Comparison of ENCODE assay signal across 1 cellular context in the genomic region with DNA sequence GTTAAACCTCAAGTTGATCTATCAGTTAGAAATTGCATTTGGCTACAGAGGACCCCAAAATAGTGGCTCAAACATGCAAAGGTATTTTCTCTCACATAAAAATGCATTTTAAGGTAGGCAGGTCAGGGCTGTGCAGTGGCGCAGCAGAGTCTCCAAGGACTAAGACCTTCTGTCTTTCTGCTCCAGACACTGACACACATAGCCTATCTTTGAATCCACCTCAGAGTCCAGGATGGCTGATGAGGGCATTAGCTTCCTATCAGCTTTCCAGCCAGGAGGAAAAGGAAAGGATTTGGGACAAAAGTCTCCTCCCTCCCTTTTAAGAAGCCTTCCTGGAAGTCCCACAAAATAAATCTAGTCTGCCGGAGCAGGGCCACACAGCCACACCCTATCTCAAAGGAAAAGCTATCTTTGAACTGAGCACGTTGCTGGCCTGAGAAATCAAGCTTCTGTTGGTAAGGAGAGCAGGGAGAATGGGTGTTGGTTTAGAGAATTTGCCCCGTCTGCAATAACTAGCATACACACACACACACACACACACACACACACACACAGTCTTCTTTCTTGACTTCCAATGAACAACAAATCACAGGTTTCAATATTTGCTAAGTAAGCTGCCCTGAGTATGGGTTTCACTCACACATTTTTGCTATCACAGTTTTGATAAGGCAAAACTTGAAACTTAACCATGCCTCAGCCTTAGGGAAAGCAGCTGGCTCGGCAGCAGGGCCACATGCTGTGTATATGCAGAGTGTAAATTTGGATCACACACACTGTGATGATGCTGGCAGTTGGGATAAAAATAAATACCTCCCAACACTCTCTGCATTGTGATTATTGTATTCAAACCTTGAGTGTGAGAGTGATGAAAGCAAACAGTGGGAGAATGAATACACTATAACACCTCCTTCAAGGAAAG.
TF ChIP-seq lines count a peak whose summit lies in the region.

No MANE protein-coding gene starts in this region.

TF ChIP-seq in GM23338, 12 proteins besides CTCF, POLR2A, EP300 and RAD21 (continued from another document):
- TF ChIP-seq, protein P1, sequence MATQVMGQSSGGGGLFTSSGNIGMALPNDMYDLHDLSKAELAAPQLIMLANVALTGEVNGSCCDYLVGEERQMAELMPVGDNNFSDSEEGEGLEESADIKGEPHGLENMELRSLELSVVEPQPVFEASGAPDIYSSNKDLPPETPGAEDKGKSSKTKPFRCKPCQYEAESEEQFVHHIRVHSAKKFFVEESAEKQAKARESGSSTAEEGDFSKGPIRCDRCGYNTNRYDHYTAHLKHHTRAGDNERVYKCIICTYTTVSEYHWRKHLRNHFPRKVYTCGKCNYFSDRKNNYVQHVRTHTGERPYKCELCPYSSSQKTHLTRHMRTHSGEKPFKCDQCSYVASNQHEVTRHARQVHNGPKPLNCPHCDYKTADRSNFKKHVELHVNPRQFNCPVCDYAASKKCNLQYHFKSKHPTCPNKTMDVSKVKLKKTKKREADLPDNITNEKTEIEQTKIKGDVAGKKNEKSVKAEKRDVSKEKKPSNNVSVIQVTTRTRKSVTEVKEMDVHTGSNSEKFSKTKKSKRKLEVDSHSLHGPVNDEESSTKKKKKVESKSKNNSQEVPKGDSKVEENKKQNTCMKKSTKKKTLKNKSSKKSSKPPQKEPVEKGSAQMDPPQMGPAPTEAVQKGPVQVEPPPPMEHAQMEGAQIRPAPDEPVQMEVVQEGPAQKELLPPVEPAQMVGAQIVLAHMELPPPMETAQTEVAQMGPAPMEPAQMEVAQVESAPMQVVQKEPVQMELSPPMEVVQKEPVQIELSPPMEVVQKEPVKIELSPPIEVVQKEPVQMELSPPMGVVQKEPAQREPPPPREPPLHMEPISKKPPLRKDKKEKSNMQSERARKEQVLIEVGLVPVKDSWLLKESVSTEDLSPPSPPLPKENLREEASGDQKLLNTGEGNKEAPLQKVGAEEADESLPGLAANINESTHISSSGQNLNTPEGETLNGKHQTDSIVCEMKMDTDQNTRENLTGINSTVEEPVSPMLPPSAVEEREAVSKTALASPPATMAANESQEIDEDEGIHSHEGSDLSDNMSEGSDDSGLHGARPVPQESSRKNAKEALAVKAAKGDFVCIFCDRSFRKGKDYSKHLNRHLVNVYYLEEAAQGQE (IDR thresholded peaks at IDR 0.05; ENCODE audit: unreplicated experiment): no peak
- TF ChIP-seq POLR2AphosphoS5 (IDR thresholded peaks at IDR 0.05; ENCODE audit: low read depth): no peak
- no peak for TF ChIP-seq ZNF331 (CRISPR knock-in tag; IDR thresholded peaks at IDR 0.05; ENCODE audit: low read depth)
- TF ChIP-seq JUNB (IDR thresholded peaks at IDR 0.05; ENCODE audit: unreplicated experiment): no peak
- no peak for TF ChIP-seq ZNF462 (CRISPR knock-in tag; IDR thresholded peaks at IDR 0.05)
- TF ChIP-seq EZH2 (IDR thresholded peaks at IDR 0.05; ENCODE audit: low read depth, unreplicated experiment): no peak
- TF ChIP-seq ZNF114 (CRISPR knock-in tag; IDR thresholded peaks at IDR 0.05): no peak
- TF ChIP-seq CREB1 (CRISPR knock-in tag; IDR thresholded peaks at IDR 0.05; ENCODE audit: low read depth): no peak
- TF ChIP-seq, protein P2, sequence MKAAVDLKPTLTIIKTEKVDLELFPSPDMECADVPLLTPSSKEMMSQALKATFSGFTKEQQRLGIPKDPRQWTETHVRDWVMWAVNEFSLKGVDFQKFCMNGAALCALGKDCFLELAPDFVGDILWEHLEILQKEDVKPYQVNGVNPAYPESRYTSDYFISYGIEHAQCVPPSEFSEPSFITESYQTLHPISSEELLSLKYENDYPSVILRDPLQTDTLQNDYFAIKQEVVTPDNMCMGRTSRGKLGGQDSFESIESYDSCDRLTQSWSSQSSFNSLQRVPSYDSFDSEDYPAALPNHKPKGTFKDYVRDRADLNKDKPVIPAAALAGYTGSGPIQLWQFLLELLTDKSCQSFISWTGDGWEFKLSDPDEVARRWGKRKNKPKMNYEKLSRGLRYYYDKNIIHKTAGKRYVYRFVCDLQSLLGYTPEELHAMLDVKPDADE (IDR thresholded peaks at IDR 0.05): no peak
- no peak for TF ChIP-seq EZH2phosphoT487 (IDR thresholded peaks at IDR 0.05; ENCODE audit: unreplicated experiment)
- TF ChIP-seq NANOG (IDR thresholded peaks at IDR 0.05; ENCODE audit: borderline replicate concordance): no peak
